ENCODE assay signal across 8 cellular contexts in the genomic region with DNA sequence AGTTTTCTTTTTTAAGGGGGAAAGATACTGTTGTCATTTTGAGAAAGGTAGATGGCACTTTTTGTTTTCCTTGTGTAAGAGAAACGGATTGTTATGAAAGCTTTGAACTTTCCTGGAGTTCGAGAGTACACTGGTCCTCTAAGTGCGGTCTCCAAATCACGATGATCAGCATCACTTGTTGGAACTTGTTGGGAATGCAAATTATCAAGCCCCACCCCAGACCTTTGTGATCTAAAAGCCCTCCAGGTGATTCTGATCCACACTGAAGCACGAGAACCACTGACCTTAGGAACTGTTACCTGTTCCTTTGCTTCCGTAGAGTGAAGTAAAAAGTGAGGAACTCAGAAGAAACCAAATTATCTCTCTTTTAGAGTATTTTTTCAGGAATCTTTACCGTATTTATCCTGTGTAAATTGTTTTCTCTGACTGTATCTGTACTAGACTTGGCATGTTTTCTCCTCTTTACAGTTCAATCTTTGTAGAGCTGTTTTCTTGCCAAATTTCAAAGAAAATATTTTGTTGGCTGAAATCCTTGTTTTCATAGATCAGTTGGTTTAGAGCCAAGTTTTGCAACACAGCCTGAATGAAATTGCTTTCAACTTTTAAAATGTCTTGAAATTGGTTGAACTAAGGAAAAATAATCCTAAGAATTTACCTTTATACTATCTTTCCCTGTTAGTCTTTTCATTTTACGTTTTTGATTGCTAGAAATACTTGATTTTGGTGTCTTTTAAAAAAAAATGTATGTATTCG.
A peak's percentile ranks its signal among the peaks of the same experiment; 100 is the strongest.
DNase-seq lines count a peak whose midpoint lies in the region; ATAC-seq and TF ChIP-seq lines count a peak whose summit lies in the region.

No MANE protein-coding gene starts in this region.

- H3K27me3 ChIP-seq in BLaER1 treated with 17β-estradiol and CSF1 and Interleukin-3, amounts not matched to agents 10 nM and 100 nM, result no peaks in the 10 kb centered on the region
- H3K27me3 ChIP-seq in mucosa of rectum (ENCODE audit: control insufficient read depth in 2 of 2, insufficient read depth in 2 of 2, low read length in 2 of 2), result peaks cover 0 to 3% of the 10 kb centered on the region in 2 donors

- DNase-seq in NCI-H1048 (lab: John Stamatoyannopoulos, UW) (peak; percentile 49), cardiac fibroblast (ENCODE audit: low read depth in 2 of 2) (peak; percentile 83 to 91), GM20000 (ENCODE audit: low spot score) (no peak), posterior cingulate gyrus (no peak)

- peaks cover 20 to 38% (median 31%) of the 10 kb centered on the region in 10 experiments; a peak in 19 of 20 replicates for H3K4me1 ChIP-seq in BLaER1 treated with 17β-estradiol and CSF1 and Interleukin-3, amounts not matched to agents 10 nM and 100 nM
- peaks cover 21 to 30% of the 10 kb centered on the region in 2 donors for H3K4me1 ChIP-seq in mucosa of rectum (ENCODE audit: control insufficient read depth in 2 of 2, insufficient read depth in 2 of 2, low read length in 2 of 2)

- H3K27ac ChIP-seq in BLaER1 treated with 17β-estradiol and CSF1 and Interleukin-3, amounts not matched to agents 10 nM and 100 nM, result peak overlapping the region in 1 of 11 experiments; percentile 7; a peak in 1 of 22 replicates
- H3K27ac ChIP-seq in mucosa of rectum (ENCODE audit: low read depth in 2 of 2, low read length in 2 of 2), result peak overlapping the region; percentile 54 to 65

- ATAC-seq in HG02884 (IDR thresholded peaks at IDR 0.05; ENCODE audit: unreplicated experiment) (no peak), HG03354 (IDR thresholded peaks at IDR 0.05; ENCODE audit: poor library complexity, severe bottlenecking, unreplicated experiment) (no peak)

- H3K4me3 ChIP-seq in BLaER1 treated with 17β-estradiol and CSF1 and Interleukin-3, amounts not matched to agents 10 nM and 100 nM, result no peak overlapping the region
- H3K4me3 ChIP-seq in cardiac fibroblast (replicated peaks in 1 of 2; ENCODE audit: low read depth in 2 of 2, low read length in 2 of 2) (peak overlapping the region in 1 of 2 donors; percentile 35), mucosa of rectum (ENCODE audit: low read length in 2 of 2) (peak overlapping the region; percentile 39 to 41)

- no peaks in the 10 kb centered on the region for H3K9me3 ChIP-seq in BLaER1 treated with 17β-estradiol and CSF1 and Interleukin-3, amounts not matched to agents 10 nM and 100 nM (replicated peaks in 1 of 11)
- H3K9me3 ChIP-seq in mucosa of rectum (ENCODE audit: control insufficient read depth in 2 of 2, low read length in 2 of 2), result no peaks in the 10 kb centered on the region

- H3K9ac ChIP-seq in BLaER1 treated with 17β-estradiol and CSF1 and Interleukin-3, amounts not matched to agents 10 nM and 100 nM, result 0 out of 22 replicates have a peak overlapping the region, but pooled peaks of 1 of the 11 experiments have one; percentile 9
- peak overlapping the region; percentile 26 to 43 for H3K9ac ChIP-seq in mucosa of rectum (ENCODE audit: low read depth in 1 of 2, low read length in 2 of 2)

- peaks cover 28 to 54% (median 37%) of the 10 kb centered on the region in 11 experiments for H3K36me3 ChIP-seq in BLaER1 treated with 17β-estradiol and CSF1 and Interleukin-3, amounts not matched to agents 10 nM and 100 nM
- peaks cover 26% of the 10 kb centered on the region in 2 donors for H3K36me3 ChIP-seq in mucosa of rectum (ENCODE audit: control insufficient read depth in 2 of 2, insufficient read depth in 2 of 2, low read length in 2 of 2)

- H3K4me2 ChIP-seq in BLaER1 treated with 17β-estradiol and CSF1 and Interleukin-3, amounts not matched to agents 10 nM and 100 nM, result peak overlapping the region in 10 of 11 experiments; percentile 4 to 98 (median 92); a peak in 13 of 22 replicates

- H4K20me1 ChIP-seq in BLaER1 treated with 17β-estradiol and CSF1 and Interleukin-3, amounts not matched to agents 10 nM and 100 nM, result peaks cover 34 to 87% (median 78%) of the 10 kb centered on the region in 11 experiments; a peak in 21 of 22 replicates

- intact Hi-C loops in posterior cingulate gyrus (cut with DNase I), result no loop called here

- TF ChIP-seq CTCF in cardiac fibroblast (IDR thresholded peaks at IDR 0.05; ENCODE audit: low read depth, low read length) (no peak), GM20000 (IDR thresholded peaks at IDR 0.05; ENCODE audit: extremely low read depth, missing control alignments) (no peak)

Comparison
In these comparisons a context has a peak if more than half of its experiments do, and no peak if none do; other contexts are left out.
1. H3K4me3 ChIP-seq: peak in mucosa of rectum (2 of 2); none in BLaER1 treated with 17β-estradiol and CSF1 and Interleukin-3, amounts not matched to agents 10 nM and 100 nM (0 of 10).
2. DNase-seq: peak in NCI-H1048 (single experiment) and cardiac fibroblast (2 of 2); none in GM20000 (single experiment) and posterior cingulate gyrus (0 of 10).